In genomic region chr3:65412591-65412990, GRCh38 we compare ENCODE assay signal across 11 cellular contexts.
DNase-seq lines count a peak whose midpoint lies in the region; ATAC-seq and TF ChIP-seq lines count a peak whose summit lies in the region.
"Had no signal": no experiment of that assay in that cellular context is flagged by ENCODE, and none has a peak within 500 bp of the region (broad histone marks: within the 10 kb centered on the region; RNA-seq: fewer than 3 reads in every experiment).

No MANE protein-coding gene starts in this region.

- no peaks in the 10 kb centered on the region for H3K4me1 Mint-ChIP-seq in activated naive CD4-positive, alpha-beta T cell treated with anti-CD3 and anti-CD28 coated beads for 36 hours (ENCODE audit: low read depth)
- H3K4me1 Mint-ChIP-seq in effector memory CD8-positive, alpha-beta T cell (ENCODE audit: low read depth in 2 of 2), result no peaks in the 10 kb centered on the region

- H3K27me3 Mint-ChIP-seq in activated naive CD4-positive, alpha-beta T cell treated with anti-CD3 and anti-CD28 coated beads for 36 hours (ENCODE audit: low read depth), result peaks cover 2% of the 10 kb centered on the region
- no peaks in the 10 kb centered on the region for H3K27me3 Mint-ChIP-seq in effector memory CD8-positive, alpha-beta T cell
- H3K27me3 Mint-ChIP-seq: stimulated activated naive CD8-positive, alpha-beta T cell treated with anti-CD3 and anti-CD28 coated beads, Interleukin-15, Interleukin-2, amounts not matched to agents 100 ng/mL and 50 ng/mL, for 24 hours had no signal

- H3K9me3 Mint-ChIP-seq in activated naive CD4-positive, alpha-beta T cell treated with anti-CD3 and anti-CD28 coated beads for 36 hours, result peaks cover 3% of the 10 kb centered on the region
- peaks cover 11 to 23% of the 10 kb centered on the region in 2 donors for H3K9me3 Mint-ChIP-seq in effector memory CD8-positive, alpha-beta T cell

- TF ChIP-seq CTCF in choroid plexus epithelial cell (conservative IDR thresholded peaks at IDR 0.05; ENCODE audit: low read depth, low read length), result no peak

- CTCF ChIA-PET in activated naive CD4-positive, alpha-beta T cell treated with anti-CD3 and anti-CD28 coated beads for 36 hours (lab: Charles Lee), result no interaction called here

- intact Hi-C loops in activated naive CD4-positive, alpha-beta T cell treated with anti-CD3 and anti-CD28 coated beads for 36 hours (cut with micrococcal nuclease), result no loop called here

- no peak for ATAC-seq in GM21737 (IDR thresholded peaks at IDR 0.05; ENCODE audit: unreplicated experiment)
- ATAC-seq in effector memory CD8-positive, alpha-beta T cell (replicated peaks), result no peak

- H3K4me3 ChIP-seq in choroid plexus epithelial cell (ENCODE audit: low read depth, low read length), result no peak overlapping the region

- H3K27ac Mint-ChIP-seq in activated naive CD4-positive, alpha-beta T cell treated with anti-CD3 and anti-CD28 coated beads for 36 hours, result no peak overlapping the region
- H3K27ac Mint-ChIP-seq in effector memory CD8-positive, alpha-beta T cell, result no peak overlapping the region
- H3K27ac Mint-ChIP-seq: stimulated activated naive CD8-positive, alpha-beta T cell treated with anti-CD3 and anti-CD28 coated beads, Interleukin-15, Interleukin-2, amounts not matched to agents 100 ng/mL and 50 ng/mL, for 24 hours had no signal

- no peak overlapping the region for H3K4me3 Mint-ChIP-seq in activated naive CD4-positive, alpha-beta T cell treated with anti-CD3 and anti-CD28 coated beads for 36 hours
- H3K4me3 Mint-ChIP-seq in effector memory CD8-positive, alpha-beta T cell, result no peak overlapping the region
- H3K4me3 Mint-ChIP-seq: stimulated activated naive CD8-positive, alpha-beta T cell treated with anti-CD3 and anti-CD28 coated beads, Interleukin-15, Interleukin-2, amounts not matched to agents 100 ng/mL and 50 ng/mL, for 24 hours had no signal

- DNase-seq in DMS153 treated with DMSO at 0.1 percent for 48 hours (lab: John Stamatoyannopoulos, UW; ENCODE audit: unreplicated experiment) (peak; percentile 8), NCI-H2029 (lab: John Stamatoyannopoulos, UW) (peak; percentile 34), choroid plexus epithelial cell (ENCODE audit: low read depth) (peak; percentile 30), midbrain (lab: John Stamatoyannopoulos, UW) (peak; percentile 50), AML-193 (lab: John Stamatoyannopoulos, UW) (no peak)
- no peak for DNase-seq in activated naive CD4-positive, alpha-beta T cell treated with anti-CD3 and anti-CD28 coated beads for 36 hours
- no peak for DNase-seq in effector memory CD8-positive, alpha-beta T cell
- DNase-seq: activated naive CD4-positive, alpha-beta T cell treated with anti-CD3 and anti-CD28 coated beads, Interleukin-2, amount 50 U/mL, for 16 hours; foreskin fibroblast had no signal

- H3K36me3 Mint-ChIP-seq in activated naive CD4-positive, alpha-beta T cell treated with anti-CD3 and anti-CD28 coated beads for 36 hours (ENCODE audit: low read depth), result no peaks in the 10 kb centered on the region
- H3K36me3 Mint-ChIP-seq in effector memory CD8-positive, alpha-beta T cell (ENCODE audit: insufficient read depth), result no peaks in the 10 kb centered on the region

Comparison
In these comparisons a context has a peak if more than half of its experiments do, and no peak if none do; other contexts are left out.
1. DNase-seq: peak in DMS153 treated with DMSO at 0.1 percent for 48 hours (single experiment), NCI-H2029 (single experiment), choroid plexus epithelial cell (single experiment) and midbrain (single experiment); none in activated naive CD4-positive, alpha-beta T cell treated with anti-CD3 and anti-CD28 coated beads for 36 hours (single experiment), AML-193 (0 of 2) and effector memory CD8-positive, alpha-beta T cell (0 of 3).